In genomic region chr7:37208528-37208927, GRCh38 we compare ENCODE assay signal across 7 cellular contexts.
DNase-seq lines count a peak whose midpoint lies in the region; ATAC-seq, FAIRE-seq and TF ChIP-seq lines count a peak whose summit lies in the region.

No MANE protein-coding gene starts in this region.

- in situ Hi-C loops in HepG2 (cut with HindIII; ENCODE audit: extremely low pct_ligation_motif_present, low pct_unique_long_range_greater_than_20kb), result loop anchor here (25.0 kb wide), 1 partner anchor 304 kb away; no protein-coding TSS in a partner anchor

- POLR2A ChIA-PET in HepG2 (lab: Yijun Ruan, JAX), result no interaction called here

- H3K4me2 ChIP-seq in HepG2 (ENCODE audit: low read depth, low read length), result no peak overlapping the region

- no peak overlapping the region for H3K27ac ChIP-seq in HepG2 (ENCODE audit: extremely low read length, insufficient read depth, low read length)
- H3K27ac ChIP-seq in suprapubic skin, result peak overlapping the region; percentile 68

- intact Hi-C loops in HepG2 (cut with micrococcal nuclease; ENCODE audit: unreplicated experiment), result loop anchor here (1.0 to 5.0 kb wide), 4 partner anchors 144 to 625 kb away; no protein-coding TSS in a partner anchor

- peak; percentile 14 for DNase-seq in EL
- DNase-seq in GM20000 (ENCODE audit: low spot score), result peak; percentile 58
- DNase-seq in RPMI7951 (ENCODE audit: low read depth), result peak; percentile 45
- DNase-seq in central memory CD4-positive, alpha-beta T cell, result peak; percentile 28
- peak; percentile 53 for DNase-seq in HepG2 (ENCODE audit: low spot score)
- peak in 1 of 2 donors; percentile 83 for DNase-seq in suprapubic skin (ENCODE audit: low spot score in 2 of 2)

- no peak for TF ChIP-seq EP300 in HepG2 (IDR thresholded peaks at IDR 0.05; ENCODE audit: low read depth in 2 of 2, low read length in 2 of 2)
- no peak for TF ChIP-seq EP300 in HepG2 (CRISPR knock-in tag; IDR thresholded peaks at IDR 0.05; ENCODE audit: borderline replicate concordance)
- no peak for TF ChIP-seq EP300 in suprapubic skin (IDR thresholded peaks at IDR 0.05)

- CTCF ChIA-PET in HepG2 (lab: Yijun Ruan, JAX; ENCODE audit: low intra/inter-chr PET ratio, low total read pairs), result no interaction called here

- H3K79me2 ChIP-seq in HepG2 (ENCODE audit: insufficient read depth, low read length), result no peaks in the 10 kb centered on the region

- TF ChIP-seq RAD21 in HepG2 (CRISPR knock-in tag; IDR thresholded peaks at IDR 0.05), result peak; percentile 36; the same call in 1 of the 2 replicates

- TF ChIP-seq CTCF in GM20000 (IDR thresholded peaks at IDR 0.05; ENCODE audit: extremely low read depth, missing control alignments) (peak; percentile 62), HepG2 (CRISPR knock-in tag; IDR thresholded peaks at IDR 0.05) (peak; percentile 77), suprapubic skin (IDR thresholded peaks at IDR 0.05) (no peak)

- no peaks in the 10 kb centered on the region for H3K36me3 ChIP-seq in HepG2 (replicated peaks in 1 of 2; ENCODE audit: control insufficient read depth in 1 of 2, insufficient read depth in 2 of 2, low read length in 2 of 2)
- H3K36me3 ChIP-seq in suprapubic skin, result peaks cover 6% of the 10 kb centered on the region

- ATAC-seq in HG03571 (IDR thresholded peaks at IDR 0.05; ENCODE audit: unreplicated experiment) (peak; percentile 66), HepG2 (peak; percentile 92)

- no peaks in the 10 kb centered on the region for H4K20me1 ChIP-seq in HepG2 (ENCODE audit: insufficient read depth, low read length)

- no peak overlapping the region for H3K9ac ChIP-seq in HepG2 (ENCODE audit: insufficient read depth, low read depth, low read length)

- FAIRE-seq in HepG2 (lab: Jason Lieb, UNC), result peak; percentile 89

- TF ChIP-seq POLR2A in HepG2 (IDR thresholded peaks at IDR 0.05; ENCODE audit: insufficient read depth in 1 of 2, low read depth in 2 of 2, low read length in 2 of 2) (no peak), suprapubic skin (IDR thresholded peaks at IDR 0.05) (no peak)

- H3K4me1 ChIP-seq in HepG2 (ENCODE audit: insufficient read depth, low read length) (no peaks in the 10 kb centered on the region), suprapubic skin (peaks cover 18% of the 10 kb centered on the region)

- no peaks in the 10 kb centered on the region for H3K9me3 ChIP-seq in HepG2 (ENCODE audit: low read length)
- H3K9me3 ChIP-seq in suprapubic skin, result no peaks in the 10 kb centered on the region

- H3K27me3 ChIP-seq in HepG2 (ENCODE audit: control insufficient read depth in 1 of 2, insufficient read depth in 2 of 2, low read length in 2 of 2), result 0 out of 5 replicates have a peak, but pooled peaks cover 0 to 2% of the 10 kb centered on the region in 2 experiments
- no peaks in the 10 kb centered on the region for H3K27me3 ChIP-seq in suprapubic skin

- 0% methylated on average over 5 of the region's 5 CpGs for WGBS in HepG2 (ENCODE audit: low lambda C conversion rate)
- 14% methylated on average over 5 of the region's 5 CpGs for WGBS in suprapubic skin

- H3K4me3 ChIP-seq in HepG2 (replicated peaks in 1 of 3; ENCODE audit: insufficient read depth in 1 of 3, low read depth in 2 of 3, low read length in 3 of 3) (no peak overlapping the region), suprapubic skin (no peak overlapping the region)

- no TSS peak for BruUV-seq in HepG2 (replicated peaks; lab: Mats Ljungman, UMichigan)

- H2AFZ ChIP-seq in HepG2 (ENCODE audit: low read length), result no peak overlapping the region

TF ChIP-seq in HepG2, 621 proteins besides CTCF, POLR2A, EP300 and RAD21:
- TF ChIP-seq EZH2 (conservative IDR thresholded peaks at IDR 0.05; ENCODE audit: low read depth, low read length), result no peak
- TF ChIP-seq MAX (IDR thresholded peaks at IDR 0.05), result peak; percentile 26; the same call in 1 of the 2 replicates
- TF ChIP-seq ZNF207 (IDR thresholded peaks at IDR 0.05; ENCODE audit: borderline replicate concordance), result no peak
- TF ChIP-seq ZNF788 (CRISPR knock-in tag; IDR thresholded peaks at IDR 0.05; ENCODE audit: borderline replicate concordance), result no peak
- TF ChIP-seq STAG1 (CRISPR knock-in tag; IDR thresholded peaks at IDR 0.05), result peak; percentile 82
- TF ChIP-seq CREB1 (IDR thresholded peaks at IDR 0.05), result no peak
- no peak for TF ChIP-seq CREB1 (CRISPR knock-in tag; IDR thresholded peaks at IDR 0.05)
- peak; percentile 56 for TF ChIP-seq ZFY (CRISPR knock-in tag; IDR thresholded peaks at IDR 0.05)
- no peak for TF ChIP-seq DNMT1 (CRISPR knock-in tag; IDR thresholded peaks at IDR 0.05)
- TF ChIP-seq FOXA3 (CRISPR knock-in tag; IDR thresholded peaks at IDR 0.05), result peak; percentile 30; the same call in 1 of the 2 replicates
- no peak for TF ChIP-seq FOXA1 (IDR thresholded peaks at IDR 0.05)
- TF ChIP-seq FOXA1 (CRISPR knock-in tag; IDR thresholded peaks at IDR 0.05), result 0 out of 2 replicates have a peak, but pooled peaks have one; percentile 33
- no peak for TF ChIP-seq ZNF34 (CRISPR knock-in tag; IDR thresholded peaks at IDR 0.05; ENCODE audit: borderline replicate concordance)
- TF ChIP-seq SMC3 (IDR thresholded peaks at IDR 0.05; ENCODE audit: low read length), result peak; percentile 28; the same call in 1 of the 2 replicates
- TF ChIP-seq ZFX (CRISPR knock-in tag; IDR thresholded peaks at IDR 0.05; ENCODE audit: low read depth), result peak; percentile 36; the same call in 1 of the 2 replicates
- TF ChIP-seq CEBPB (IDR thresholded peaks at IDR 0.05; ENCODE audit: borderline replicate concordance, low read depth, low read length), result peak; percentile 87
- no peak for TF ChIP-seq ZNF891 (CRISPR knock-in tag; IDR thresholded peaks at IDR 0.05)
- peak; percentile 39; the same call in 1 of the 2 replicates for TF ChIP-seq CEBPG (CRISPR knock-in tag; IDR thresholded peaks at IDR 0.05)
- TF ChIP-seq CCDC6 (CRISPR knock-in tag; IDR thresholded peaks at IDR 0.05), result no peak
TF ChIP-seq in HepG2: peak in this region for 9.

Comparison
In these comparisons a context has a peak if more than half of its experiments do, and no peak if none do; other contexts are left out.
1. CTCF ChIP-seq: peak in GM20000 (single experiment) and HepG2 (single experiment); none in suprapubic skin (0 of 2).